19 cellular contexts compared by ENCODE assay signal in the genomic region with DNA sequence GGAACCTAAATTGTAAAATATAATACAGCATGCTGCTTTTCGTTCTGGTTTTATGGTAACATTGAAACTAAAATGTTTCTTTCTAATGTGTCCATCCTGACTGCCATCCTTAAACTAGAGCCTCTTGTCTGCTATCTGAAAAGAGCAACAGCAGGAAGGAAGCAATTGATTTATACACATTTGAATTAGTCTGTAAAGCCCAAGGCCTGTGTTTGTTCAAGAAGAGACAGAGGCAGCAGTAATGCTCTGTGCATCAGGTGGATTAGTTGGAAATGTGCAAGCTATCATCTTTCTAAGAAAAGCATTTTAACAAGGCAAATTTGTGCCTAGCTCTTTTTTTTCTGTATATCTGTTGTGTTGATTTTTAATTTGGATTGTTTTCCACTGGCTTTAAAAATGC.
"Had no signal": no experiment of that assay in that cellular context is flagged by ENCODE, and none has a peak within 500 bp of the region (broad histone marks: within the 10 kb centered on the region; RNA-seq: fewer than 3 reads in every experiment).

No MANE protein-coding gene starts in this region.

- H3K9me3 ChIP-seq: body of pancreas, esophagus squamous epithelium, psoas muscle, transverse colon had no signal

- H3K36me3 Mint-ChIP-seq: natural killer cell treated with Interleukin-12 subunit alpha and Interleukin-12 subunit beta and Interleukin-15 and Interleukin-18, amount 100 ng/mL, for 72 hours had no signal

- DNase-seq: activated CD4-positive, alpha-beta T cell treated with anti-CD3 and anti-CD28 coated beads, Interleukin-2, amount 50 U/mL, for 1 hour; activated CD8-positive, alpha-beta memory T cell treated with anti-CD3 and anti-CD28 coated beads for 24 hours; activated gamma-delta T cell treated with Interleukin-2 at 50 U/mL for 16 hours; amniotic stem cell; body of pancreas; caudate nucleus; esophagus squamous epithelium; hypothalamus; mesendoderm; occipital lobe; psoas muscle; stimulated activated naive CD8-positive, alpha-beta T cell treated with anti-CD3 and anti-CD28 coated beads, Interleukin-15, Interleukin-2, amounts not matched to agents 100 U/mL and 50 U/mL, for 24 hours; T-helper 2 cell; transverse colon had no signal

- ATAC-seq: body of pancreas; natural killer cell treated with Interleukin-12 subunit alpha and Interleukin-12 subunit beta and Interleukin-15 and Interleukin-18, amount 100 ng/mL, for 72 hours; psoas muscle; sciatic nerve; stimulated activated naive CD8-positive, alpha-beta T cell treated with anti-CD3 and anti-CD28 coated beads, Interleukin-15, Interleukin-2, amounts not matched to agents 100 U/mL and 50 U/mL, for 24 hours had no signal

- H3K27ac ChIP-seq: body of pancreas, esophagus squamous epithelium, psoas muscle, transverse colon had no signal

- H3K9me3 Mint-ChIP-seq: natural killer cell treated with Interleukin-12 subunit alpha and Interleukin-12 subunit beta and Interleukin-15 and Interleukin-18, amount 100 ng/mL, for 72 hours had no signal

- H3K27ac Mint-ChIP-seq: activated naive CD8-positive, alpha-beta T cell; natural killer cell treated with Interleukin-12 subunit alpha and Interleukin-12 subunit beta and Interleukin-15 and Interleukin-18, amount 100 ng/mL, for 72 hours had no signal

- H3K4me1 ChIP-seq: psoas muscle had no signal

- H3K27me3 Mint-ChIP-seq: activated naive CD8-positive, alpha-beta T cell; natural killer cell treated with Interleukin-12 subunit alpha and Interleukin-12 subunit beta and Interleukin-15 and Interleukin-18, amount 100 ng/mL, for 72 hours had no signal

- H3K4me3 ChIP-seq: body of pancreas, esophagus squamous epithelium, psoas muscle, transverse colon had no signal

- H3K4me3 Mint-ChIP-seq: activated naive CD8-positive, alpha-beta T cell; natural killer cell treated with Interleukin-12 subunit alpha and Interleukin-12 subunit beta and Interleukin-15 and Interleukin-18, amount 100 ng/mL, for 72 hours had no signal

- H3K36me3 ChIP-seq: transverse colon had no signal

- H3K27me3 ChIP-seq: body of pancreas, esophagus squamous epithelium, transverse colon had no signal

- FAIRE-seq: colon, TTC549 had no signal
